ENCODE assay signal across 1 cellular context in the genomic region with DNA sequence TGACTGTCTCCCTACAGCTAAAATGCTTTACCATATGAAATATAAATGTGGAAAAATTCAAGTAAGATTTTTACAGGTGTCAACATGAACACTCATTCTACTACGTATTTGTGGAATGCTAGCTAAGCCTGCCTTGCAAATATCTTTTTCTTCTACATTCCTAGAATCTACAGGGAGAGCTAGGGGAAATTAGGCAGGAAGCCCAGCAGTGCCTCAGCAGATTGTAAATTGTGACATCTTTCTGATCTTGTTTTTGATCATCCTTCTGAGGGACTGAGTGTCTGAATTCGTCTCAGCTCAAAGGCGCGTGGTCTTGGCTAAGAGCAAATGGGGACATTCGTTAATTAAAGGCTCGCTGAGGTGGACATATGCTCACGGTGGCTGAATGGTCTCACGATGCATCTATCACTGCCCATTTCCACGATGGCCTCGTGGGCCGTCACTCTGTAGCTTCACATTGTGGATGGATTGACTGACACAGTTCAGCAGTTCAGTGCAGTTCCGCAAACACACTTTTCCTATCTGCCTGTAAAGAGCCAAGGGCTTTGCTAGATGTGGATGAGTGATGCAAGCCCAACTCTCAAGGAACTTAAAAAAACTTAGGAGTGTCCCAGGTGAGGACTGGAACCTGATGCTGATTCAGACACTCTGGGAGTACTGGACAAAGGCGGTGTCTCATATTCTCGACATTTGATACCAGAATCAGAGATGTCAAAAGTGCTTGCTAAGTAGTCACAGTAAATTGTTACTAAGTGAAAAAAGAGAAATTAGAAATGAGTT.
TF ChIP-seq lines count a peak whose summit lies in the region.

No MANE protein-coding gene starts in this region.

TF ChIP-seq in HEK293, 187 proteins besides CTCF, POLR2A, EP300 and RAD21 (continued from another document):
- TF ChIP-seq, protein P1, sequence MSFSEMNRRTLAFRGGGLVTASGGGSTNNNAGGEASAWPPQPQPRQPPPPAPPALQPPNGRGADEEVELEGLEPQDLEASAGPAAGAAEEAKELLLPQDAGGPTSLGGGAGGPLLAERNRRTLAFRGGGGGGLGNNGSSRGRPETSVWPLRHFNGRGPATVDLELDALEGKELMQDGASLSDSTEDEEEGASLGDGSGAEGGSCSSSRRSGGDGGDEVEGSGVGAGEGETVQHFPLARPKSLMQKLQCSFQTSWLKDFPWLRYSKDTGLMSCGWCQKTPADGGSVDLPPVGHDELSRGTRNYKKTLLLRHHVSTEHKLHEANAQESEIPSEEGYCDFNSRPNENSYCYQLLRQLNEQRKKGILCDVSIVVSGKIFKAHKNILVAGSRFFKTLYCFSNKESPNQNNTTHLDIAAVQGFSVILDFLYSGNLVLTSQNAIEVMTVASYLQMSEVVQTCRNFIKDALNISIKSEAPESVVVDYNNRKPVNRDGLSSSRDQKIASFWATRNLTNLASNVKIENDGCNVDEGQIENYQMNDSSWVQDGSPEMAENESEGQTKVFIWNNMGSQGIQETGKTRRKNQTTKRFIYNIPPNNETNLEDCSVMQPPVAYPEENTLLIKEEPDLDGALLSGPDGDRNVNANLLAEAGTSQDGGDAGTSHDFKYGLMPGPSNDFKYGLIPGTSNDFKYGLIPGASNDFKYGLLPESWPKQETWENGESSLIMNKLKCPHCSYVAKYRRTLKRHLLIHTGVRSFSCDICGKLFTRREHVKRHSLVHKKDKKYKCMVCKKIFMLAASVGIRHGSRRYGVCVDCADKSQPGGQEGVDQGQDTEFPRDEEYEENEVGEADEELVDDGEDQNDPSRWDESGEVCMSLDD (tag by site-specific recombination; IDR thresholded peaks at IDR 0.05): no peak
- TF ChIP-seq ZNF155 (tag by site-specific recombination; IDR thresholded peaks at IDR 0.05): no peak
- no peak for TF ChIP-seq ZNF132 (tag by site-specific recombination; IDR thresholded peaks at IDR 0.05; ENCODE audit: borderline replicate concordance)
- TF ChIP-seq, protein P2, sequence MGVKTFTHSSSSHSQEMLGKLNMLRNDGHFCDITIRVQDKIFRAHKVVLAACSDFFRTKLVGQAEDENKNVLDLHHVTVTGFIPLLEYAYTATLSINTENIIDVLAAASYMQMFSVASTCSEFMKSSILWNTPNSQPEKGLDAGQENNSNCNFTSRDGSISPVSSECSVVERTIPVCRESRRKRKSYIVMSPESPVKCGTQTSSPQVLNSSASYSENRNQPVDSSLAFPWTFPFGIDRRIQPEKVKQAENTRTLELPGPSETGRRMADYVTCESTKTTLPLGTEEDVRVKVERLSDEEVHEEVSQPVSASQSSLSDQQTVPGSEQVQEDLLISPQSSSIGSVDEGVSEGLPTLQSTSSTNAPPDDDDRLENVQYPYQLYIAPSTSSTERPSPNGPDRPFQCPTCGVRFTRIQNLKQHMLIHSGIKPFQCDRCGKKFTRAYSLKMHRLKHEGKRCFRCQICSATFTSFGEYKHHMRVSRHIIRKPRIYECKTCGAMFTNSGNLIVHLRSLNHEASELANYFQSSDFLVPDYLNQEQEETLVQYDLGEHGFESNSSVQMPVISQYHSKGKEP (tag by site-specific recombination; IDR thresholded peaks at IDR 0.05): no peak
- no peak for TF ChIP-seq ZNF623 (tag by site-specific recombination; IDR thresholded peaks at IDR 0.05)
- TF ChIP-seq, protein P3, sequence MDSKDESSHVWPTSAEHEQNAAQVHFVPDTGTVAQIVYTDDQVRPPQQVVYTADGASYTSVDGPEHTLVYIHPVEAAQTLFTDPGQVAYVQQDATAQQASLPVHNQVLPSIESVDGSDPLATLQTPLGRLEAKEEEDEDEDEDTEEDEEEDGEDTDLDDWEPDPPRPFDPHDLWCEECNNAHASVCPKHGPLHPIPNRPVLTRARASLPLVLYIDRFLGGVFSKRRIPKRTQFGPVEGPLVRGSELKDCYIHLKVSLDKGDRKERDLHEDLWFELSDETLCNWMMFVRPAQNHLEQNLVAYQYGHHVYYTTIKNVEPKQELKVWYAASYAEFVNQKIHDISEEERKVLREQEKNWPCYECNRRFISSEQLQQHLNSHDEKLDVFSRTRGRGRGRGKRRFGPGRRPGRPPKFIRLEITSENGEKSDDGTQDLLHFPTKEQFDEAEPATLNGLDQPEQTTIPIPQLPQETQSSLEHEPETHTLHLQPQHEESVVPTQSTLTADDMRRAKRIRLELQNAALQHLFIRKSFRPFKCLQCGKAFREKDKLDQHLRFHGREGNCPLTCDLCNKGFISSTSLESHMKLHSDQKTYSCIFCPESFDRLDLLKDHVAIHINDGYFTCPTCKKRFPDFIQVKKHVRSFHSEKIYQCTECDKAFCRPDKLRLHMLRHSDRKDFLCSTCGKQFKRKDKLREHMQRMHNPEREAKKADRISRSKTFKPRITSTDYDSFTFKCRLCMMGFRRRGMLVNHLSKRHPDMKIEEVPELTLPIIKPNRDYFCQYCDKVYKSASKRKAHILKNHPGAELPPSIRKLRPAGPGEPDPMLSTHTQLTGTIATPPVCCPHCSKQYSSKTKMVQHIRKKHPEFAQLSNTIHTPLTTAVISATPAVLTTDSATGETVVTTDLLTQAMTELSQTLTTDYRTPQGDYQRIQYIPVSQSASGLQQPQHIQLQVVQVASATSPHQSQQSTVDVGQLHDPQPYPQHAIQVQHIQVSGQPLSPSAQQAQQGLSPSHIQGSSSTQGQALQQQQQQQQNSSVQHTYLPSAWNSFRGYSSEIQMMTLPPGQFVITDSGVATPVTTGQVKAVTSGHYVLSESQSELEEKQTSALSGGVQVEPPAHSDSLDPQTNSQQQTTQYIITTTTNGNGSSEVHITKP (tag by site-specific recombination; IDR thresholded peaks at IDR 0.05): no peak
- TF ChIP-seq, protein P4, sequence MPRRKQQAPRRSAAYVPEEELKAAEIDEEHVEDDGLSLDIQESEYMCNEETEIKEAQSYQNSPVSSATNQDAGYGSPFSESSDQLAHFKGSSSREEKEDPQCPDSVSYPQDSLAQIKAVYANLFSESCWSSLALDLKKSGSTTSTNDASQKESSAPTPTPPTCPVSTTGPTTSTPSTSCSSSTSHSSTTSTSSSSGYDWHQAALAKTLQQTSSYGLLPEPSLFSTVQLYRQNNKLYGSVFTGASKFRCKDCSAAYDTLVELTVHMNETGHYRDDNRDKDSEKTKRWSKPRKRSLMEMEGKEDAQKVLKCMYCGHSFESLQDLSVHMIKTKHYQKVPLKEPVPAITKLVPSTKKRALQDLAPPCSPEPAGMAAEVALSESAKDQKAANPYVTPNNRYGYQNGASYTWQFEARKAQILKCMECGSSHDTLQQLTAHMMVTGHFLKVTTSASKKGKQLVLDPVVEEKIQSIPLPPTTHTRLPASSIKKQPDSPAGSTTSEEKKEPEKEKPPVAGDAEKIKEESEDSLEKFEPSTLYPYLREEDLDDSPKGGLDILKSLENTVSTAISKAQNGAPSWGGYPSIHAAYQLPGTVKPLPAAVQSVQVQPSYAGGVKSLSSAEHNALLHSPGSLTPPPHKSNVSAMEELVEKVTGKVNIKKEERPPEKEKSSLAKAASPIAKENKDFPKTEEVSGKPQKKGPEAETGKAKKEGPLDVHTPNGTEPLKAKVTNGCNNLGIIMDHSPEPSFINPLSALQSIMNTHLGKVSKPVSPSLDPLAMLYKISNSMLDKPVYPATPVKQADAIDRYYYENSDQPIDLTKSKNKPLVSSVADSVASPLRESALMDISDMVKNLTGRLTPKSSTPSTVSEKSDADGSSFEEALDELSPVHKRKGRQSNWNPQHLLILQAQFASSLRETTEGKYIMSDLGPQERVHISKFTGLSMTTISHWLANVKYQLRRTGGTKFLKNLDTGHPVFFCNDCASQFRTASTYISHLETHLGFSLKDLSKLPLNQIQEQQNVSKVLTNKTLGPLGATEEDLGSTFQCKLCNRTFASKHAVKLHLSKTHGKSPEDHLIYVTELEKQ (tag by site-specific recombination; IDR thresholded peaks at IDR 0.05; ENCODE audit: borderline replicate concordance): peak; percentile 74; the same call in 1 of the 2 replicates
- no peak for TF ChIP-seq SCRT1 (tag by site-specific recombination; IDR thresholded peaks at IDR 0.05; ENCODE audit: borderline replicate concordance)
- no peak for TF ChIP-seq ZSCAN23 (tag by site-specific recombination; IDR thresholded peaks at IDR 0.05)
- TF ChIP-seq ZNF24 (tag by site-specific recombination; IDR thresholded peaks at IDR 0.05): no peak
- TF ChIP-seq, protein P5, sequence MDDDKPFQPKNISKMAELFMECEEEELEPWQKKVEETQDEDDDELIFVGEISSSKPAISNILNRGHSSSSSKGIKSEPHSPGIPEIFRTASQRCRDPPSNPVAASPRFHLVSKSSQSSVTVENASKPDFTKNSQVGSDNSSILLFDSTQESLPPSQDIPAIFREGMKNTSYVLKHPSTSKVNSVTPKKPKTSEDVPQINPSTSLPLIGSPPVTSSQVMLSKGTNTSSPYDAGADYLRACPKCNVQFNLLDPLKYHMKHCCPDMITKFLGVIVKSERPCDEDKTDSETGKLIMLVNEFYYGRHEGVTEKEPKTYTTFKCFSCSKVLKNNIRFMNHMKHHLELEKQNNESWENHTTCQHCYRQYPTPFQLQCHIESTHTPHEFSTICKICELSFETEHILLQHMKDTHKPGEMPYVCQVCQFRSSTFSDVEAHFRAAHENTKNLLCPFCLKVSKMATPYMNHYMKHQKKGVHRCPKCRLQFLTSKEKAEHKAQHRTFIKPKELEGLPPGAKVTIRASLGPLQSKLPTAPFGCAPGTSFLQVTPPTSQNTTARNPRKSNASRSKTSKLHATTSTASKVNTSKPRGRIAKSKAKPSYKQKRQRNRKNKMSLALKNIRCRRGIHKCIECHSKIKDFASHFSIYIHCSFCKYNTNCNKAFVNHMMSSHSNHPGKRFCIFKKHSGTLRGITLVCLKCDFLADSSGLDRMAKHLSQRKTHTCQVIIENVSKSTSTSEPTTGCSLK (tag by site-specific recombination; IDR thresholded peaks at IDR 0.05): no peak
- no peak for TF ChIP-seq ZNF521 (tag by site-specific recombination; IDR thresholded peaks at IDR 0.05)
- no peak for TF ChIP-seq OVOL3 (tag by site-specific recombination; IDR thresholded peaks at IDR 0.05)
- TF ChIP-seq ZNF843 (tag by site-specific recombination; IDR thresholded peaks at IDR 0.05): no peak
- no peak for TF ChIP-seq ZNF777 (tag by site-specific recombination; IDR thresholded peaks at IDR 0.05; ENCODE audit: borderline replicate concordance)
- no peak for TF ChIP-seq HOXC10 (CRISPR knock-in tag; IDR thresholded peaks at IDR 0.05)
- TF ChIP-seq, protein P6, sequence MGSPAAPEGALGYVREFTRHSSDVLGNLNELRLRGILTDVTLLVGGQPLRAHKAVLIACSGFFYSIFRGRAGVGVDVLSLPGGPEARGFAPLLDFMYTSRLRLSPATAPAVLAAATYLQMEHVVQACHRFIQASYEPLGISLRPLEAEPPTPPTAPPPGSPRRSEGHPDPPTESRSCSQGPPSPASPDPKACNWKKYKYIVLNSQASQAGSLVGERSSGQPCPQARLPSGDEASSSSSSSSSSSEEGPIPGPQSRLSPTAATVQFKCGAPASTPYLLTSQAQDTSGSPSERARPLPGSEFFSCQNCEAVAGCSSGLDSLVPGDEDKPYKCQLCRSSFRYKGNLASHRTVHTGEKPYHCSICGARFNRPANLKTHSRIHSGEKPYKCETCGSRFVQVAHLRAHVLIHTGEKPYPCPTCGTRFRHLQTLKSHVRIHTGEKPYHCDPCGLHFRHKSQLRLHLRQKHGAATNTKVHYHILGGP (tag by site-specific recombination; IDR thresholded peaks at IDR 0.05): 0 out of 2 replicates have a peak, but pooled peaks have one; percentile 49
